ENCODE assay signal across 19 cellular contexts in the genomic region with DNA sequence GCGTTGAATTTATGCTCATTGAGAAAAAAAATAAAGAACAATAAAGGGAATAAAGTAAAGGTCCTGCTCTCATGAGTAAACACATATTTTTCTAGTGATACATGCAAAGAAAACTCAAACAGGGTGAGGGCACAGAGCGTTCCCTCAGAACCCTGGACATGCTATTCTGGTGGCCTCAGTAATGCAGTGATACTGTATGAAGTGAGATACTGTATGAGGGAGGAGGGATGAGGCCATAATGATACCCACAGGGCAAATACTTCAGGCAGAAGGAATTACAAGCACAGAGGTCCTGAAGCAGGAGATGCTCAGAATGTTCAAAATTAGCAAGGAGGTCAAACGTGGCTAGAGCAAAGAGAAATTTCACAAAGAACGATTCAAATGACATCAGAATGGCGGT. TPM values are rescaled to one million over a fixed set of nuclear protein-coding genes. Genes with fewer than 3 reads are reported as not detected.
A peak's percentile ranks its signal among the peaks of the same experiment; 100 is the strongest.
DNase-seq lines count a peak whose midpoint lies in the region; ATAC-seq and TF ChIP-seq lines count a peak whose summit lies in the region.
"Had no signal": no experiment of that assay in that cellular context is flagged by ENCODE, and none has a peak within 500 bp of the region (broad histone marks: within the 10 kb centered on the region; RNA-seq: fewer than 3 reads in every experiment).

No MANE protein-coding gene starts in this region.

- H3K27me3 Mint-ChIP-seq in activated T-cell treated with anti-CD3 and anti-CD28 coated beads, Interleukin-2, amount 50 U/mL, for 72 hours (ENCODE audit: low read depth) = no peaks in the 10 kb centered on the region
- H3K27me3 Mint-ChIP-seq: activated naive CD8-positive, alpha-beta T cell treated with anti-CD3 and anti-CD28 coated beads, Interleukin-2, amount 50 U/mL, for 24 hours had no signal

- peaks cover 47% of the 10 kb centered on the region for H3K4me1 Mint-ChIP-seq in activated T-cell treated with anti-CD3 and anti-CD28 coated beads, Interleukin-2, amount 50 U/mL, for 72 hours (ENCODE audit: low read depth)

- peak overlapping the region; percentile 4 for H3K27ac Mint-ChIP-seq in activated T-cell treated with anti-CD3 and anti-CD28 coated beads, Interleukin-2, amount 50 U/mL, for 72 hours
- H3K27ac Mint-ChIP-seq: activated naive CD8-positive, alpha-beta T cell treated with anti-CD3 and anti-CD28 coated beads, Interleukin-2, amount 50 U/mL, for 24 hours; nephron progenitor cell had no signal

- DNase-seq in activated T-cell treated with anti-CD3 and anti-CD28 coated beads, Interleukin-2, amount 50 U/mL, for 72 hours = no peak
- DNase-seq in activated T-cell treated with anti-CD3 and anti-CD28 coated beads, Interleukin-2, amount 50 U/mL, for 48 hours = no peak
- DNase-seq in brain microvascular endothelial cell = peak; percentile 88
- DNase-seq in foreskin melanocyte = peak; percentile 21
- DNase-seq in vagina (ENCODE audit: extremely low spot score in 2 of 2) = no peak
- no peak for DNase-seq in stimulated activated CD4-positive, alpha-beta T cell treated with anti-CD3 and anti-CD28 coated beads, Interleukin-4, amount 100 ng/mL, for 1 hour
- DNase-seq in left ventricle myocardium superior = no peak
- DNase-seq: activated CD4-positive, alpha-beta T cell treated with anti-CD3 and anti-CD28 coated beads for 1 hour; activated naive CD8-positive, alpha-beta T cell treated with anti-CD3 and anti-CD28 coated beads, Interleukin-2, amount 50 U/mL, for 24 hours; COR-L47; NCI-H345; nephron progenitor cell; OCI-M1; substantia nigra had no signal

- TF ChIP-seq CTCF in brain microvascular endothelial cell (IDR thresholded peaks at IDR 0.05; ENCODE audit: low read depth, low read length, missing control alignments) (no peak), vagina (IDR thresholded peaks at IDR 0.05) (no peak)

- peaks cover 18 to 65% of the 10 kb centered on the region in 2 donors for H3K36me3 Mint-ChIP-seq in activated T-cell treated with anti-CD3 and anti-CD28 coated beads, Interleukin-2, amount 50 U/mL, for 72 hours (ENCODE audit: insufficient read depth in 2 of 2)

- H3K9me3 ChIP-seq in vagina = no peaks in the 10 kb centered on the region

- in situ Hi-C loops in brain microvascular endothelial cell (cut with HindIII; ENCODE audit: low pct_ligation_motif_present, low sequenced_read_pairs) = no loop called here

- no peak for ATAC-seq in activated T-cell treated with anti-CD3 and anti-CD28 coated beads, Interleukin-2, amount 50 U/mL, for 72 hours (replicated peaks in 1 of 2)
- ATAC-seq in GM18498 (IDR thresholded peaks at IDR 0.05; ENCODE audit: unreplicated experiment) = no peak
- ATAC-seq in left ventricle myocardium superior = no peak
- ATAC-seq: activated naive CD8-positive, alpha-beta T cell treated with anti-CD3 and anti-CD28 coated beads, Interleukin-2, amount 50 U/mL, for 24 hours had no signal

- H3K36me3 ChIP-seq in brain microvascular endothelial cell (replicated peaks) (no peaks in the 10 kb centered on the region), vagina (peaks cover 0 to 13% of the 10 kb centered on the region in 2 donors)

- peaks cover 0 to 3% of the 10 kb centered on the region in 2 donors for H3K9me3 Mint-ChIP-seq in activated T-cell treated with anti-CD3 and anti-CD28 coated beads, Interleukin-2, amount 50 U/mL, for 72 hours

- H3K27me3 ChIP-seq in brain microvascular endothelial cell (replicated peaks) (no peaks in the 10 kb centered on the region), vagina (no peaks in the 10 kb centered on the region)

- H3K4me3 Mint-ChIP-seq in activated T-cell treated with anti-CD3 and anti-CD28 coated beads, Interleukin-2, amount 50 U/mL, for 72 hours = no peak overlapping the region
- H3K4me3 Mint-ChIP-seq: activated naive CD8-positive, alpha-beta T cell treated with anti-CD3 and anti-CD28 coated beads, Interleukin-2, amount 50 U/mL, for 24 hours; nephron progenitor cell had no signal

- peak overlapping the region; percentile 92 for H3K27ac ChIP-seq in brain microvascular endothelial cell
- H3K27ac ChIP-seq in vagina = peak overlapping the region; percentile 20
- H3K27ac ChIP-seq: 22Rv1 had no signal

- peaks cover 37% of the 10 kb centered on the region for H3K4me1 ChIP-seq in vagina

- intact Hi-C loops in vagina (cut with DNase I) (no loop called here), left ventricle myocardium superior (cut with micrococcal nuclease) (no loop called here)

- no peak for TF ChIP-seq POLR2A in vagina (IDR thresholded peaks at IDR 0.05)

- H3K4me3 ChIP-seq in brain microvascular endothelial cell (ENCODE audit: low read depth, low read length) = no peak overlapping the region
- H3K4me3 ChIP-seq in vagina = no peak overlapping the region

RNA-seq across cellular contexts. Expression of gene RNU4ATAC, which starts 28.4 kb away (rescaled TPM):
- total RNA-seq in activated T-cell treated with anti-CD3 and anti-CD28 coated beads, Interleukin-2, amount 50 U/mL, for 72 hours = not detected
- total RNA-seq in vagina = not detected
- not detected for total RNA-seq in left ventricle myocardium superior
- total RNA-seq: dermis blood vessel endothelial cell; skeletal muscle tissue; T-helper 1 cell treated with Interleukin-12 subunit alpha and Interleukin-12 subunit beta and Interleukin-4 antibody, amounts not matched to agents 30 ng/mL and 1 ng/mL, for 36 hours had no signal

Comparison
In these comparisons a context has a peak if more than half of its experiments do, and no peak if none do; other contexts are left out.
1. DNase-seq: peak in brain microvascular endothelial cell (single experiment) and foreskin melanocyte (single experiment); none in activated T-cell treated with anti-CD3 and anti-CD28 coated beads, Interleukin-2, amount 50 U/mL, for 72 hours (0 of 2), activated T-cell treated with anti-CD3 and anti-CD28 coated beads, Interleukin-2, amount 50 U/mL, for 48 hours (0 of 2), vagina (0 of 2), stimulated activated CD4-positive, alpha-beta T cell treated with anti-CD3 and anti-CD28 coated beads, Interleukin-4, amount 100 ng/mL, for 1 hour (single experiment) and left ventricle myocardium superior (single experiment).